ENCODE assay signal across 20 cellular contexts in genomic region chr5:52947208-52947607, GRCh38. TPM values are rescaled to one million over a fixed set of nuclear protein-coding genes. Genes with fewer than 3 reads are reported as not detected.
DNase-seq lines count a peak whose midpoint lies in the region; ATAC-seq, FAIRE-seq and TF ChIP-seq lines count a peak whose summit lies in the region.
"Had no signal": no experiment of that assay in that cellular context is flagged by ENCODE, and none has a peak within 500 bp of the region (broad histone marks: within the 10 kb centered on the region; RNA-seq: fewer than 3 reads in every experiment).

No MANE protein-coding gene starts in this region.

- H3K4me2 ChIP-seq in smooth muscle cell: peak overlapping the region; percentile 40

- H3K27me3 Mint-ChIP-seq in natural killer cell treated with Interleukin-12 subunit alpha and Interleukin-12 subunit beta and Interleukin-15 and Interleukin-18, amount 100 ng/mL, for 72 hours: no peaks in the 10 kb centered on the region
- H3K27me3 Mint-ChIP-seq: stimulated activated naive CD8-positive, alpha-beta T cell treated with anti-CD3 and anti-CD28 coated beads, Interleukin-15, amount 100 ng/mL, for 72 hours had no signal

- peaks cover 11% of the 10 kb centered on the region for H3F3A ChIP-seq in smooth muscle cell (ENCODE audit: low read depth)

- TF ChIP-seq CTCF in fibroblast of villous mesenchyme (IDR thresholded peaks at IDR 0.05; ENCODE audit: insufficient read depth, low read depth, low read length): no peak
- no peak for TF ChIP-seq CTCF in smooth muscle cell (IDR thresholded peaks at IDR 0.05; ENCODE audit: borderline replicate concordance, insufficient read depth, poor library complexity, severe bottlenecking)

- DNase-seq in HTR-8/SVneo (ENCODE audit: insufficient read length, low spot score) (no peak), SJSA1 (ENCODE audit: low read depth in 1 of 2, low spot score in 2 of 2) (peak; percentile 50 to 60), fibroblast of villous mesenchyme (ENCODE audit: low read depth) (peak; percentile 37), smooth muscle cell (lab: John Stamatoyannopoulos, UW; ENCODE audit: unreplicated experiment) (no peak), T-helper 2 cell (no peak)
- DNase-seq in natural killer cell treated with Interleukin-12 subunit alpha and Interleukin-12 subunit beta and Interleukin-15 and Interleukin-18, amount 100 ng/mL, for 72 hours (ENCODE audit: low spot score): no peak
- DNase-seq: activated CD4-positive, alpha-beta T cell treated with anti-CD3 and anti-CD28 coated beads, Interleukin-2, amount 50 U/mL, for 48 hours; activated gamma-delta T cell treated with Interleukin-2 at 50 U/mL for 16 hours; DND-41; H9; NCI-H1092 treated with DMSO at 0.1 percent for 48 hours; NCI-H524 treated with DMSO at 0.1 percent for 48 hours; SHP77 treated with DMSO at 0.1 percent for 48 hours; small intestine; stimulated activated CD4-positive, alpha-beta T cell treated with anti-CD3 and anti-CD28 coated beads, Interleukin-4, amount 100 ng/mL, for 1 hour; stimulated activated naive CD8-positive, alpha-beta T cell treated with anti-CD3 and anti-CD28 coated beads, Interleukin-15, amount 100 ng/mL, for 72 hours; trophoblast cell had no signal

- peak overlapping the region; percentile 62 for H3K27ac ChIP-seq in SJSA1
- H3K27ac ChIP-seq in smooth muscle cell (ENCODE audit: low read depth): peak overlapping the region; percentile 93

- H3K36me3 Mint-ChIP-seq in natural killer cell treated with Interleukin-12 subunit alpha and Interleukin-12 subunit beta and Interleukin-15 and Interleukin-18, amount 100 ng/mL, for 72 hours: peaks cover 10% of the 10 kb centered on the region

- no peaks in the 10 kb centered on the region for H3K9me3 Mint-ChIP-seq in natural killer cell treated with Interleukin-12 subunit alpha and Interleukin-12 subunit beta and Interleukin-15 and Interleukin-18, amount 100 ng/mL, for 72 hours
- H3K9me3 Mint-ChIP-seq: H9; stimulated activated naive CD8-positive, alpha-beta T cell treated with anti-CD3 and anti-CD28 coated beads, Interleukin-15, amount 100 ng/mL, for 72 hours had no signal

- no peak overlapping the region for H3K4me3 Mint-ChIP-seq in natural killer cell treated with Interleukin-12 subunit alpha and Interleukin-12 subunit beta and Interleukin-15 and Interleukin-18, amount 100 ng/mL, for 72 hours
- H3K4me3 Mint-ChIP-seq: H9; stimulated activated naive CD8-positive, alpha-beta T cell treated with anti-CD3 and anti-CD28 coated beads, Interleukin-15, amount 100 ng/mL, for 72 hours had no signal

- H3K9me3 ChIP-seq in SJSA1 (replicated peaks) (no peaks in the 10 kb centered on the region), smooth muscle cell (replicated peaks; ENCODE audit: low read depth) (no peaks in the 10 kb centered on the region)

- no peaks in the 10 kb centered on the region for H3K27me3 ChIP-seq in SJSA1 (replicated peaks)
- no peaks in the 10 kb centered on the region for H3K27me3 ChIP-seq in smooth muscle cell (ENCODE audit: low read depth)

- WGBS in smooth muscle cell (ENCODE audit: low lambda C conversion rate): 70% methylated on average over 4 of the region's 4 CpGs

- H3K4me3 ChIP-seq in SJSA1 (no peak overlapping the region), fibroblast of villous mesenchyme (ENCODE audit: low read depth, low read length) (no peak overlapping the region), smooth muscle cell (no peak overlapping the region)

- peak; percentile 9 for FAIRE-seq in HTR-8/SVneo (lab: Jason Lieb, UNC)
- FAIRE-seq: bronchial epithelial cell had no signal

- H3K36me3 ChIP-seq in SJSA1: no peaks in the 10 kb centered on the region
- H3K36me3 ChIP-seq in smooth muscle cell (ENCODE audit: low read depth): no peaks in the 10 kb centered on the region

- ATAC-seq in HG03045 (IDR thresholded peaks at IDR 0.05; ENCODE audit: unreplicated experiment): no peak
- no peak for ATAC-seq in natural killer cell treated with Interleukin-12 subunit alpha and Interleukin-12 subunit beta and Interleukin-15 and Interleukin-18, amount 100 ng/mL, for 72 hours
- ATAC-seq: stimulated activated naive CD8-positive, alpha-beta T cell treated with anti-CD3 and anti-CD28 coated beads, Interleukin-15, amount 100 ng/mL, for 72 hours had no signal

- H2AFZ ChIP-seq in smooth muscle cell (ENCODE audit: low read depth): no peak overlapping the region

- H3K4me1 Mint-ChIP-seq in natural killer cell treated with Interleukin-12 subunit alpha and Interleukin-12 subunit beta and Interleukin-15 and Interleukin-18, amount 100 ng/mL, for 72 hours (ENCODE audit: low read depth in 2 of 2): peaks cover 5 to 12% of the 10 kb centered on the region in 2 donors
- H3K4me1 Mint-ChIP-seq: H9 had no signal

- H3K27ac Mint-ChIP-seq in natural killer cell treated with Interleukin-12 subunit alpha and Interleukin-12 subunit beta and Interleukin-15 and Interleukin-18, amount 100 ng/mL, for 72 hours: no peak overlapping the region
- H3K27ac Mint-ChIP-seq: H9; stimulated activated naive CD8-positive, alpha-beta T cell treated with anti-CD3 and anti-CD28 coated beads, Interleukin-15, amount 100 ng/mL, for 72 hours had no signal

- H3K9ac ChIP-seq in smooth muscle cell (ENCODE audit: low read depth): no peak overlapping the region

- peaks cover under 1% of the 10 kb centered on the region for H3K79me2 ChIP-seq in smooth muscle cell (ENCODE audit: low read depth)

- H3K4me1 ChIP-seq in SJSA1 (replicated peaks) (peaks cover 30% of the 10 kb centered on the region), smooth muscle cell (ENCODE audit: low read depth) (peaks cover 13% of the 10 kb centered on the region)

- H4K20me1 ChIP-seq in smooth muscle cell (ENCODE audit: low read depth): peaks cover 4% of the 10 kb centered on the region

RNA-seq across cellular contexts. Expression of gene ITGA2, which starts 41.9 kb away (rescaled TPM):
- 3.2 and 5.2 TPM in 2 replicates for total RNA-seq in SJSA1 (2014; rRNA removed; shearing (Covaris generic))
- total RNA-seq in fibroblast of villous mesenchyme (16.4 and 35.0 TPM in 2 replicates), smooth muscle cell (16.4 and 19.2 TPM in 2 replicates)
- polyA plus RNA-seq in smooth muscle cell: 1.5 and 5.4 TPM in 2 replicates
- total RNA-seq in natural killer cell treated with Interleukin-12 subunit alpha and Interleukin-12 subunit beta and Interleukin-15 and Interleukin-18, amount 100 ng/mL, for 72 hours: under 1 TPM; 0.10 to 0.17 TPM
- total RNA-seq: OCI-LY7 had no signal

Comparison
In these comparisons a context has a peak if more than half of its experiments do, and no peak if none do; other contexts are left out.
1. DNase-seq: peak in SJSA1 (2 of 2) and fibroblast of villous mesenchyme (single experiment); none in HTR-8/SVneo (single experiment), smooth muscle cell (single experiment), T-helper 2 cell (0 of 5) and natural killer cell treated with Interleukin-12 subunit alpha and Interleukin-12 subunit beta and Interleukin-15 and Interleukin-18, amount 100 ng/mL, for 72 hours (single experiment).